8 cellular contexts compared by ENCODE assay signal in genomic region chr3:184005981-184006507, GRCh38. TPM values are rescaled to one million over a fixed set of nuclear protein-coding genes. Genes with fewer than 3 reads are reported as not detected.
DNase-seq lines count a peak whose midpoint lies in the region; ATAC-seq and TF ChIP-seq lines count a peak whose summit lies in the region.

No MANE protein-coding gene starts in this region.

- intact Hi-C loops in Calu3 (cut with micrococcal nuclease; ENCODE audit: unreplicated experiment): no loop called here
- intact Hi-C loops in dendritic cell treated with granulocyte-macrophage colony-stimulating factor and Interleukin-4, amounts not matched to agents 40 ng/mL and 50 ng/mL, for 4 days (cut with micrococcal nuclease): no loop called here

- no peaks in the 10 kb centered on the region for H3K9me3 ChIP-seq in mesenchymal stem cell (ENCODE audit: control insufficient read depth, low read length)
- no peaks in the 10 kb centered on the region for H3K9me3 ChIP-seq in neuronal stem cell (replicated peaks in 1 of 2; ENCODE audit: control insufficient read depth in 2 of 2, insufficient read depth in 1 of 2, low read depth in 1 of 2, low read length in 2 of 2)

- H2BK120ac ChIP-seq in mesenchymal stem cell (ENCODE audit: low read depth, low read length) (no peak overlapping the region), neuronal stem cell (ENCODE audit: low read depth, low read length) (no peak overlapping the region)

- no TSS peak for BruUV-seq in Calu3 (replicated peaks; lab: Mats Ljungman, UMichigan)

- H2BK15ac ChIP-seq in mesenchymal stem cell (ENCODE audit: low read depth, poor library complexity, severe bottlenecking): no peak overlapping the region
- no peak overlapping the region for H2BK15ac ChIP-seq in neuronal stem cell (ENCODE audit: low read length)

- H2AFZ ChIP-seq in mesenchymal stem cell (ENCODE audit: low read depth, low read length) (no peak overlapping the region), neuronal stem cell (ENCODE audit: low read length) (no peak overlapping the region)

- H3K4ac ChIP-seq in mesenchymal stem cell (ENCODE audit: low read depth in 1 of 2, low read length in 2 of 2) (no peak overlapping the region), neuronal stem cell (ENCODE audit: low read length) (no peak overlapping the region)

- H3K23ac ChIP-seq in mesenchymal stem cell (ENCODE audit: low read length in 2 of 2) (no peak overlapping the region), neuronal stem cell (ENCODE audit: low read depth, low read length, poor library complexity) (no peak overlapping the region)

- H3K4me1 Mint-ChIP-seq in Calu3 (ENCODE audit: low read depth, unreplicated experiment): peaks cover 27% of the 10 kb centered on the region
- H3K4me1 Mint-ChIP-seq in dendritic cell treated with granulocyte-macrophage colony-stimulating factor and Interleukin-4, amounts not matched to agents 40 ng/mL and 50 ng/mL, for 4 days (ENCODE audit: low read depth): peaks cover 69% of the 10 kb centered on the region

- no peak overlapping the region for H2BK5ac ChIP-seq in mesenchymal stem cell (ENCODE audit: low read depth, low read length, poor library complexity, severe bottlenecking)
- no peak overlapping the region for H2BK5ac ChIP-seq in neuronal stem cell (ENCODE audit: low read length)

- peaks cover 16% of the 10 kb centered on the region for H3K36me3 Mint-ChIP-seq in Calu3 (ENCODE audit: insufficient read depth, unreplicated experiment)
- H3K36me3 Mint-ChIP-seq in dendritic cell treated with granulocyte-macrophage colony-stimulating factor and Interleukin-4, amounts not matched to agents 40 ng/mL and 50 ng/mL, for 4 days (ENCODE audit: low read depth): peaks cover 54% of the 10 kb centered on the region

- peaks cover 15 to 25% of the 10 kb centered on the region in 2 experiments for H3K36me3 ChIP-seq in mesenchymal stem cell (ENCODE audit: control insufficient read depth in 1 of 2, insufficient read depth in 2 of 2, low read depth in 1 of 2, low read length in 2 of 2)
- peaks cover 5 to 27% of the 10 kb centered on the region in 2 donors for H3K36me3 ChIP-seq in neuronal stem cell (replicated peaks in 1 of 2; ENCODE audit: control insufficient read depth in 2 of 2, insufficient read depth in 2 of 2, low read length in 2 of 2)

- H3K27ac ChIP-seq in mesenchymal stem cell (ENCODE audit: low read length, poor library complexity, severe bottlenecking) (peak overlapping the region; percentile 66), neuronal stem cell (replicated peaks; ENCODE audit: low read length) (no peak overlapping the region)

- CTCF ChIA-PET in Calu3 (lab: Charles Lee): interaction anchor here (0.5 to 2.4 kb wide), 22 partner anchors 8 to 769 kb away, joined by 3 to 18 read pairs (median 5); partner anchors contain the start of genes ABCC5, CLCN2, EPHB3 and PARL

- H3K27ac Mint-ChIP-seq in Calu3 (ENCODE audit: unreplicated experiment): peak overlapping the region; percentile 34
- peak overlapping the region; percentile 97 for H3K27ac Mint-ChIP-seq in dendritic cell treated with granulocyte-macrophage colony-stimulating factor and Interleukin-4, amounts not matched to agents 40 ng/mL and 50 ng/mL, for 4 days

- no peak for TF ChIP-seq CTCF in Calu3 (IDR thresholded peaks at IDR 0.05; ENCODE audit: unreplicated experiment)

- no peak overlapping the region for H3K9ac ChIP-seq in mesenchymal stem cell (ENCODE audit: low read length)
- no peak overlapping the region for H3K9ac ChIP-seq in neuronal stem cell (ENCODE audit: low read depth, low read length, poor library complexity)

- no peaks in the 10 kb centered on the region for H3K9me3 Mint-ChIP-seq in Calu3 (ENCODE audit: low read depth, unreplicated experiment)
- H3K9me3 Mint-ChIP-seq in dendritic cell treated with granulocyte-macrophage colony-stimulating factor and Interleukin-4, amounts not matched to agents 40 ng/mL and 50 ng/mL, for 4 days: no peaks in the 10 kb centered on the region

- H3K79me1 ChIP-seq in mesenchymal stem cell (replicated peaks; ENCODE audit: low read length, poor library complexity, severe bottlenecking) (peaks cover 28% of the 10 kb centered on the region), neuronal stem cell (ENCODE audit: low read depth, low read length) (no peaks in the 10 kb centered on the region)

- 78% methylated on average over 10 of the region's 11 CpGs for WGBS in mesenchymal stem cell
- no CpG with 5 or more reads among the region's 11 CpGs for WGBS in neuronal stem cell (ENCODE audit: extremely low coverage in 2 of 2, insufficient read length in 2 of 2, insufficient replicate concordance in 1 of 2), 2 donors

- H3K14ac ChIP-seq in mesenchymal stem cell (ENCODE audit: low read length in 2 of 2) (no peak overlapping the region), neuronal stem cell (ENCODE audit: low read length) (no peak overlapping the region)

- H4K91ac ChIP-seq in mesenchymal stem cell (ENCODE audit: low read length) (no peak overlapping the region), neuronal stem cell (ENCODE audit: low read depth, low read length, poor library complexity) (no peak overlapping the region)

- no peaks in the 10 kb centered on the region for H3K27me3 Mint-ChIP-seq in Calu3 (ENCODE audit: unreplicated experiment)
- H3K27me3 Mint-ChIP-seq in dendritic cell treated with granulocyte-macrophage colony-stimulating factor and Interleukin-4, amounts not matched to agents 40 ng/mL and 50 ng/mL, for 4 days: no peaks in the 10 kb centered on the region

- no peak overlapping the region for H3K4me3 ChIP-seq in mesenchymal stem cell (ENCODE audit: insufficient read depth in 1 of 2, low read depth in 1 of 2, low read length in 2 of 2)
- no peak overlapping the region for H3K4me3 ChIP-seq in neuronal stem cell (ENCODE audit: low read length in 2 of 2)

- peak overlapping the region; percentile 47 for H3K4me3 Mint-ChIP-seq in Calu3 (ENCODE audit: low read depth, unreplicated experiment)
- H3K4me3 Mint-ChIP-seq in dendritic cell treated with granulocyte-macrophage colony-stimulating factor and Interleukin-4, amounts not matched to agents 40 ng/mL and 50 ng/mL, for 4 days: peak overlapping the region; percentile 93

- no peaks in the 10 kb centered on the region for H3K27me3 ChIP-seq in mesenchymal stem cell (ENCODE audit: control insufficient read depth in 1 of 2, insufficient read depth in 1 of 2, low read length in 2 of 2)
- H3K27me3 ChIP-seq in neuronal stem cell (ENCODE audit: control insufficient read depth in 3 of 3, insufficient read depth in 3 of 3, low read depth in 1 of 3, low read length in 3 of 3): no peaks in the 10 kb centered on the region

- peak; percentile 87 for ATAC-seq in GM19468 (IDR thresholded peaks at IDR 0.05; ENCODE audit: extremely low read depth, unreplicated experiment)

- peaks cover 14% of the 10 kb centered on the region for H3K4me1 ChIP-seq in mesenchymal stem cell (ENCODE audit: control insufficient read depth, insufficient read depth, low read depth, low read length)
- H3K4me1 ChIP-seq in neuronal stem cell (ENCODE audit: control insufficient read depth in 2 of 2, insufficient read depth in 1 of 2, low read depth in 1 of 2, low read length in 2 of 2): no peaks in the 10 kb centered on the region

- H3K4me2 ChIP-seq in mesenchymal stem cell (ENCODE audit: low read length, poor library complexity, severe bottlenecking): no peak overlapping the region
- H3K4me2 ChIP-seq in neuronal stem cell (ENCODE audit: insufficient read depth, low read length, poor library complexity, severe bottlenecking): no peak overlapping the region

- H2AK5ac ChIP-seq in mesenchymal stem cell (ENCODE audit: low read length, severe bottlenecking) (no peak overlapping the region), neuronal stem cell (ENCODE audit: low read depth, low read length) (no peak overlapping the region)

- peak; percentile 92 for DNase-seq in Calu3
- peak; percentile 23 for DNase-seq in HuH-7.5 (ENCODE audit: low spot score)
- DNase-seq in NOMO-1 treated with DMSO at 0.1 percent for 48 hours (lab: John Stamatoyannopoulos, UW; ENCODE audit: unreplicated experiment): peak; percentile 62
- peak; percentile 28 for DNase-seq in mesenchymal stem cell
- DNase-seq in epidermal melanocyte (ENCODE audit: insufficient read length, low spot score): no peak
- DNase-seq in neuronal stem cell (ENCODE audit: low spot score): no peak

- H4K8ac ChIP-seq in mesenchymal stem cell (ENCODE audit: low read length) (no peak overlapping the region), neuronal stem cell (ENCODE audit: low read depth, low read length) (no peak overlapping the region)

- H3K18ac ChIP-seq in mesenchymal stem cell (ENCODE audit: low read depth in 1 of 2, low read length in 2 of 2): peak overlapping the region in 1 of 2 experiments; percentile 73
- no peak overlapping the region for H3K18ac ChIP-seq in neuronal stem cell (ENCODE audit: low read length)

- peak overlapping the region in 1 of 2 experiments; percentile 63 for H2BK12ac ChIP-seq in mesenchymal stem cell (ENCODE audit: low read length in 2 of 2)
- H2BK12ac ChIP-seq in neuronal stem cell (ENCODE audit: low read length): no peak overlapping the region

RNA-seq across cellular contexts. Expression of gene ABCC5, which starts 11.6 kb away (rescaled TPM):
- total RNA-seq in Calu3 (2022): 33.8 and 39.1 TPM in 2 replicates
- 14.0 TPM for polyA plus RNA-seq in mesenchymal stem cell (2013, experiment 1 of 2)
- 13.5 TPM for polyA plus RNA-seq in mesenchymal stem cell (2013, experiment 2 of 2)
- polyA plus RNA-seq in neuronal stem cell (2013, experiment 1 of 2): 15.6 TPM
- polyA plus RNA-seq in neuronal stem cell (2013, experiment 2 of 2): 15.6 TPM

RNA-seq across cellular contexts. Expression of gene HTR3D, which starts 25.5 kb away (rescaled TPM):
- total RNA-seq in Calu3 (2022): not detected in 2 replicates
- not detected for polyA plus RNA-seq in mesenchymal stem cell (2013, experiment 1 of 2)
- not detected for polyA plus RNA-seq in mesenchymal stem cell (2013, experiment 2 of 2)
- polyA plus RNA-seq in neuronal stem cell (2013, experiment 1 of 2): not detected
- polyA plus RNA-seq in neuronal stem cell (2013, experiment 2 of 2): not detected

RNA-seq across cellular contexts. Expression of gene HTR3C, which starts 46.8 kb away (rescaled TPM):
- not detected in 2 replicates for total RNA-seq in Calu3 (2022)
- not detected for polyA plus RNA-seq in mesenchymal stem cell (2013, experiment 1 of 2)
- not detected for polyA plus RNA-seq in mesenchymal stem cell (2013, experiment 2 of 2)
- not detected for polyA plus RNA-seq in neuronal stem cell (2013, experiment 1 of 2)
- 0.01 TPM for polyA plus RNA-seq in neuronal stem cell (2013, experiment 2 of 2)

Comparison
In these comparisons a context has a peak if more than half of its experiments do, and no peak if none do; other contexts are left out.
1. DNase-seq: peak in Calu3 (single experiment), HuH-7.5 (single experiment), NOMO-1 treated with DMSO at 0.1 percent for 48 hours (single experiment) and mesenchymal stem cell (single experiment); none in epidermal melanocyte (single experiment) and neuronal stem cell (single experiment).